23 cellular contexts compared by ENCODE assay signal in the genomic region with DNA sequence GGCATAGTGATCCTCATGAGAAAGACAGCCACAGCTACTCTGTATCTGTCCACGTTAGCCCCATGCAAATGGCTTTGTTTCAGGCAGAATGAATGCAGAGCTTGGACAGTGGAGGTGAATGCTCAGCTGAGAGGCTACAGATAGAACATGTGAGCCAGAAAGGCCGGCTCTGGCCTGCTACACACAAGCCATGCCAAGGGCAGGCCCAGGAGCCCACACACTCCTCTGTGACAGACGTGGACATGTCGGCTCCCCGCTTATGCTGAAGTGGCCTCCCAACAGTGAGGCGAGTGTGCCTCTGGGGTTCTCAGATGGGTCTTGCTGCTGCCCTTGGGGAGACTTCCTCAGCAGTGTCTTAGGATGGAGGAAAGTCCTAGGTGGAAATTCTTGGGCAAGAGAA.
DNase-seq lines count a peak whose midpoint lies in the region; ATAC-seq and TF ChIP-seq lines count a peak whose summit lies in the region.
"Had no signal": no experiment of that assay in that cellular context is flagged by ENCODE, and none has a peak within 500 bp of the region (broad histone marks: within the 10 kb centered on the region; RNA-seq: fewer than 3 reads in every experiment).

No MANE protein-coding gene starts in this region.

- H3K27me3 ChIP-seq in heart left ventricle (no peaks in the 10 kb centered on the region), left ventricle myocardium inferior (ENCODE audit: low read depth) (no peaks in the 10 kb centered on the region)
- H3K27me3 ChIP-seq: adrenal gland, body of pancreas had no signal

- no peak overlapping the region for H3K4me3 ChIP-seq in heart left ventricle
- no peak overlapping the region for H3K4me3 ChIP-seq in left ventricle myocardium inferior
- H3K4me3 ChIP-seq: adrenal gland, body of pancreas, lower lobe of right lung, thoracic aorta had no signal

- peaks cover 11% of the 10 kb centered on the region for H3K27me3 Mint-ChIP-seq in T-helper 17 cell
- H3K27me3 Mint-ChIP-seq in activated T-helper 1 cell treated with anti-CD3 and anti-CD28 coated beads, Interleukin-12 subunit alpha, Interleukin-12 subunit beta, Interleukin-2, Interleukin-4 antibody, amounts not matched to agents 30 ng/mL and 10 ng/mL and 1 ng/mL, durations not matched to agents 14 hours and 24 hours and 36 hours (ENCODE audit: insufficient read depth), result peaks cover 3% of the 10 kb centered on the region

- peaks cover 0 to 28% (median 4%) of the 10 kb centered on the region in 12 donors for H3K4me1 ChIP-seq in heart left ventricle
- H3K4me1 ChIP-seq in left ventricle myocardium inferior, result peaks cover 23% of the 10 kb centered on the region
- H3K4me1 ChIP-seq: adrenal gland, body of pancreas had no signal

- TF ChIP-seq CTCF in heart left ventricle (IDR thresholded peaks at IDR 0.05), result no peak
- no peak for TF ChIP-seq CTCF in left ventricle myocardium inferior (IDR thresholded peaks at IDR 0.05; ENCODE audit: borderline replicate concordance)

- H3K9me3 Mint-ChIP-seq in activated T-helper 1 cell treated with anti-CD3 and anti-CD28 coated beads, Interleukin-12 subunit alpha, Interleukin-12 subunit beta, Interleukin-2, Interleukin-4 antibody, amounts not matched to agents 30 ng/mL and 10 ng/mL and 1 ng/mL, durations not matched to agents 14 hours and 24 hours and 36 hours, result no peaks in the 10 kb centered on the region
- H3K9me3 Mint-ChIP-seq: activated CD4-positive, alpha-beta memory T cell treated with anti-CD3 and anti-CD28 coated beads for 36 hours had no signal

- ATAC-seq in heart left ventricle (peak in 3 of 4 donors; percentile 30 to 56 (median 40)), T-helper 17 cell (no peak)
- ATAC-seq: body of pancreas, PC-3 had no signal

- DNase-seq in heart left ventricle (no peak), left ventricle myocardium inferior (no peak), T-helper 17 cell (no peak), mesenteric fat pad (ENCODE audit: low spot score) (peak; percentile 53), ureter (ENCODE audit: low spot score) (peak; percentile 22), pons (ENCODE audit: low spot score) (no peak)
- DNase-seq in activated T-helper 1 cell treated with anti-CD3 and anti-CD28 coated beads, Interleukin-12 subunit alpha, Interleukin-12 subunit beta, Interleukin-2, Interleukin-4 antibody, amounts not matched to agents 30 ng/mL and 10 ng/mL and 1 ng/mL, durations not matched to agents 14 hours and 24 hours and 36 hours (ENCODE audit: low spot score), result no peak
- DNase-seq: activated CD4-positive, alpha-beta memory T cell treated with anti-CD3 and anti-CD28 coated beads for 36 hours; C1 segment of cervical spinal cord; effector CD4-positive, alpha-beta T cell; glutamatergic neuron; H7; IMR-90; lower lobe of right lung; NCI-H1694; nephron progenitor cell; PC-3; stimulated activated naive CD4-positive, alpha-beta T cell; SW 1271 had no signal

- H3K27ac Mint-ChIP-seq in T-helper 17 cell, result peak overlapping the region; percentile 41
- H3K27ac Mint-ChIP-seq in activated T-helper 1 cell treated with anti-CD3 and anti-CD28 coated beads, Interleukin-12 subunit alpha, Interleukin-12 subunit beta, Interleukin-2, Interleukin-4 antibody, amounts not matched to agents 30 ng/mL and 10 ng/mL and 1 ng/mL, durations not matched to agents 14 hours and 24 hours and 36 hours, result no peak overlapping the region
- H3K27ac Mint-ChIP-seq: activated CD4-positive, alpha-beta memory T cell treated with anti-CD3 and anti-CD28 coated beads for 36 hours; nephron progenitor cell; progenitor cell of endocrine pancreas had no signal

- no peaks in the 10 kb centered on the region for H3K36me3 Mint-ChIP-seq in T-helper 17 cell (ENCODE audit: low read depth)
- no peaks in the 10 kb centered on the region for H3K36me3 Mint-ChIP-seq in activated T-helper 1 cell treated with anti-CD3 and anti-CD28 coated beads, Interleukin-12 subunit alpha, Interleukin-12 subunit beta, Interleukin-2, Interleukin-4 antibody, amounts not matched to agents 30 ng/mL and 10 ng/mL and 1 ng/mL, durations not matched to agents 14 hours and 24 hours and 36 hours (ENCODE audit: low read depth)
- H3K36me3 Mint-ChIP-seq: activated CD4-positive, alpha-beta memory T cell treated with anti-CD3 and anti-CD28 coated beads for 36 hours had no signal

- H3K9me3 ChIP-seq in heart left ventricle (no peaks in the 10 kb centered on the region), left ventricle myocardium inferior (replicated peaks) (no peaks in the 10 kb centered on the region), T-helper 17 cell (ENCODE audit: control insufficient read depth, low read length, poor library complexity, severe bottlenecking) (no peaks in the 10 kb centered on the region)
- H3K9me3 ChIP-seq: adrenal gland, body of pancreas, lower lobe of right lung, thoracic aorta had no signal

- H3K4me3 Mint-ChIP-seq in T-helper 17 cell, result no peak overlapping the region
- H3K4me3 Mint-ChIP-seq in activated T-helper 1 cell treated with anti-CD3 and anti-CD28 coated beads, Interleukin-12 subunit alpha, Interleukin-12 subunit beta, Interleukin-2, Interleukin-4 antibody, amounts not matched to agents 30 ng/mL and 10 ng/mL and 1 ng/mL, durations not matched to agents 14 hours and 24 hours and 36 hours, result no peak overlapping the region
- H3K4me3 Mint-ChIP-seq: activated CD4-positive, alpha-beta memory T cell treated with anti-CD3 and anti-CD28 coated beads for 36 hours; nephron progenitor cell had no signal

- peaks cover 2% of the 10 kb centered on the region for H3K4me1 Mint-ChIP-seq in T-helper 17 cell
- H3K4me1 Mint-ChIP-seq in activated T-helper 1 cell treated with anti-CD3 and anti-CD28 coated beads, Interleukin-12 subunit alpha, Interleukin-12 subunit beta, Interleukin-2, Interleukin-4 antibody, amounts not matched to agents 30 ng/mL and 10 ng/mL and 1 ng/mL, durations not matched to agents 14 hours and 24 hours and 36 hours (ENCODE audit: low read depth), result peaks cover 11% of the 10 kb centered on the region

- TF ChIP-seq POLR2A in heart left ventricle (IDR thresholded peaks at IDR 0.05), result no peak

- intact Hi-C loops in heart left ventricle (cut with DNase I) (loop anchor here in 1 of 10 donors (10.0 kb wide), 1 partner anchor 126 kb away; no protein-coding TSS in a partner anchor), left ventricle myocardium inferior (cut with micrococcal nuclease) (no loop called here)
- intact Hi-C loops in activated T-helper 1 cell treated with anti-CD3 and anti-CD28 coated beads, Interleukin-12 subunit alpha, Interleukin-12 subunit beta, Interleukin-2, Interleukin-4 antibody, amounts not matched to agents 30 ng/mL and 10 ng/mL and 1 ng/mL, durations not matched to agents 14 hours and 24 hours and 36 hours (cut with micrococcal nuclease), result no loop called here

- H3K36me3 ChIP-seq in heart left ventricle, result no peaks in the 10 kb centered on the region
- H3K36me3 ChIP-seq in left ventricle myocardium inferior, result no peaks in the 10 kb centered on the region
- H3K36me3 ChIP-seq: adrenal gland, lower lobe of right lung, thoracic aorta had no signal

- H3K27ac ChIP-seq in heart left ventricle (no peak overlapping the region), left ventricle myocardium inferior (replicated peaks) (no peak overlapping the region)
- H3K27ac ChIP-seq: adrenal gland, body of pancreas, lower lobe of right lung, thoracic aorta had no signal

- 58 to 74% (median 66%) methylated on average over 6 of the region's 6 CpGs for WGBS in heart left ventricle, 4 donors

Comparison
In these comparisons a context has a peak if more than half of its experiments do, and no peak if none do; other contexts are left out.
1. DNase-seq: peak in mesenteric fat pad (single experiment) and ureter (single experiment); none in heart left ventricle (0 of 5), left ventricle myocardium inferior (single experiment), T-helper 17 cell (0 of 3), pons (single experiment) and activated T-helper 1 cell treated with anti-CD3 and anti-CD28 coated beads, Interleukin-12 subunit alpha, Interleukin-12 subunit beta, Interleukin-2, Interleukin-4 antibody, amounts not matched to agents 30 ng/mL and 10 ng/mL and 1 ng/mL, durations not matched to agents 14 hours and 24 hours and 36 hours (single experiment).